1 cellular context compared by ENCODE assay signal in genomic region chr9:131386258-131386657, GRCh38.
TF ChIP-seq lines count a peak whose summit lies in the region.

No MANE protein-coding gene starts in this region.

TF ChIP-seq in GM12878, 131 proteins besides CTCF, POLR2A, EP300 and RAD21:
- TF ChIP-seq MTA3 (IDR thresholded peaks at IDR 0.05; ENCODE audit: borderline replicate concordance, low read length), result no peak
- TF ChIP-seq RELB (IDR thresholded peaks at IDR 0.05; ENCODE audit: low read depth), result no peak
- TF ChIP-seq BCL11A (IDR thresholded peaks at IDR 0.05; ENCODE audit: low read depth, low read length), result no peak
